In genomic region chr4:91243132-91243531, GRCh38 we compare ENCODE assay signal across 15 cellular contexts.
DNase-seq lines count a peak whose midpoint lies in the region; ATAC-seq and TF ChIP-seq lines count a peak whose summit lies in the region.
"Had no signal": no experiment of that assay in that cellular context is flagged by ENCODE, and none has a peak within 500 bp of the region (broad histone marks: within the 10 kb centered on the region; RNA-seq: fewer than 3 reads in every experiment).

No MANE protein-coding gene starts in this region.

- no peaks in the 10 kb centered on the region for H3K4me1 ChIP-seq in foreskin keratinocyte
- H3K4me1 ChIP-seq: vagina had no signal

- ATAC-seq in foreskin keratinocyte (peak; percentile 42), omental fat pad (ENCODE audit: low FRiP score) (peak; percentile 54), HG03432 (IDR thresholded peaks at IDR 0.05; ENCODE audit: unreplicated experiment) (no peak)
- ATAC-seq: activated T-cell treated with anti-CD3 and anti-CD28 coated beads, Interleukin-2, amount 50 U/mL, for 72 hours; T-helper 17 cell had no signal

- no peak for TF ChIP-seq CTCF in foreskin keratinocyte (conservative IDR thresholded peaks at IDR 0.05)
- TF ChIP-seq CTCF in omental fat pad (IDR thresholded peaks at IDR 0.05): no peak

- peak; percentile 65 for DNase-seq in H4 (ENCODE audit: low spot score)
- peak; percentile 63 to 86 for DNase-seq in NCI-H446 (lab: John Stamatoyannopoulos, UW)
- no peak for DNase-seq in foreskin keratinocyte
- no peak for DNase-seq in omental fat pad (ENCODE audit: low spot score)
- no peak for DNase-seq in epidermal melanocyte (ENCODE audit: insufficient read length, low spot score)
- DNase-seq in iPS-NIHi11 (ENCODE audit: low spot score): no peak
- no peak for DNase-seq in dermis blood vessel endothelial cell
- DNase-seq: activated CD4-positive, alpha-beta T cell treated with anti-CD3 and anti-CD28 coated beads for 1 hour; activated T-cell treated with anti-CD3 and anti-CD28 coated beads, Interleukin-2, amount 50 U/mL, for 72 hours; NCI-H2107; stimulated activated CD4-positive, alpha-beta T cell treated with anti-CD3 and anti-CD28 coated beads, Interleukin-1b, Interleukin-23, amount 100 ng/mL, for 48 hours; T-helper 17 cell had no signal

- no peaks in the 10 kb centered on the region for H3K27me3 ChIP-seq in foreskin keratinocyte
- H3K27me3 ChIP-seq: vagina had no signal

- H3K27ac ChIP-seq in foreskin keratinocyte: no peak overlapping the region
- H3K27ac ChIP-seq: KMS-11, vagina had no signal

Comparison
In these comparisons a context has a peak if more than half of its experiments do, and no peak if none do; other contexts are left out.
1. DNase-seq: peak in H4 (single experiment) and NCI-H446 (2 of 2); none in foreskin keratinocyte (0 of 2), omental fat pad (single experiment), epidermal melanocyte (single experiment), iPS-NIHi11 (single experiment) and dermis blood vessel endothelial cell (single experiment).